In the genomic region with DNA sequence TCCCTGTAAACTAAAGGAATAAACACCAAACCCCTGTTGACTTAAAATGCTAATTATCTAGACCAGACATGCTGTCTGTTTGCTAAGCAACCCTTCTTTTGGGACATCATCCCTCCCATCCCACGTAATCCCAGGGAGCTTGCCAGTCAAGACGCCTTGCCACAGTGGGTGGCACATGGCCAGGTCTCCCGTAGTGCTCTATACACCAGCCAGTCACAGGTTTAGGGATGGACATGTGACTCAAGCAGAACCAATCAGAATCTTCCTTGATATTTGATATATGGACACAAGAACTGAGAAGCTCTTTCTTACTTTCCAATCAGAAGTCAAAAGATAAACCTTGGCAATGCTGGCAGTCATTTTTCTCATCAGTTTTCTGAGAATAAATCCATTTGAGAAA, we compare ENCODE assay signal across 14 cellular contexts. TPM values are rescaled to one million over a fixed set of nuclear protein-coding genes. Genes with fewer than 3 reads are reported as not detected.
DNase-seq lines count a peak whose midpoint lies in the region; ATAC-seq and TF ChIP-seq lines count a peak whose summit lies in the region.
"Had no signal": no experiment of that assay in that cellular context is flagged by ENCODE, and none has a peak within 500 bp of the region (broad histone marks: within the 10 kb centered on the region; RNA-seq: fewer than 3 reads in every experiment).

No MANE protein-coding gene starts in this region.

- peak overlapping the region; percentile 56 to 83 (median 59) for H3K27ac Mint-ChIP-seq in nephron
- H3K27ac Mint-ChIP-seq in activated CD8-positive, alpha-beta T cell treated with anti-CD3 and anti-CD28 coated beads, Interleukin-2, amount 10 ng/mL, durations not matched to agents 7 days and 5 days, result no peak overlapping the region
- H3K27ac Mint-ChIP-seq: T-cell had no signal

- CTCF ChIA-PET in activated CD8-positive, alpha-beta T cell treated with anti-CD3 and anti-CD28 coated beads, Interleukin-2, amount 10 ng/mL, durations not matched to agents 7 days and 5 days (lab: Charles Lee), result no interaction called here

- TF ChIP-seq CTCF in LNCaP clone FGC (IDR thresholded peaks at IDR 0.05; ENCODE audit: control insufficient read depth, extremely low read depth, insufficient read depth) (no peak), nephron (IDR thresholded peaks at IDR 0.05; ENCODE audit: unreplicated experiment in 3 of 3) (no peak)

- no peak for ATAC-seq in activated CD8-positive, alpha-beta T cell treated with anti-CD3 and anti-CD28 coated beads, Interleukin-2, amount 10 ng/mL, durations not matched to agents 7 days and 5 days
- no peak for ATAC-seq in GM18505 (IDR thresholded peaks at IDR 0.05; ENCODE audit: unreplicated experiment)
- ATAC-seq: PC-3, T-cell had no signal

- POLR2A ChIA-PET in activated CD8-positive, alpha-beta T cell treated with anti-CD3 and anti-CD28 coated beads, Interleukin-2, amount 10 ng/mL, durations not matched to agents 7 days and 5 days (lab: Charles Lee), result no interaction called here

- H3K9me3 Mint-ChIP-seq in nephron, result no peaks in the 10 kb centered on the region
- H3K9me3 Mint-ChIP-seq in activated CD8-positive, alpha-beta T cell treated with anti-CD3 and anti-CD28 coated beads, Interleukin-2, amount 10 ng/mL, durations not matched to agents 7 days and 5 days (ENCODE audit: insufficient read depth), result no peaks in the 10 kb centered on the region
- H3K9me3 Mint-ChIP-seq: T-cell had no signal

- peak; percentile 90 for DNase-seq in DMS153 (lab: John Stamatoyannopoulos, UW)
- no peak for DNase-seq in DMS153 treated with DMSO at 0.1 percent for 48 hours (lab: John Stamatoyannopoulos, UW; ENCODE audit: unreplicated experiment)
- DNase-seq in LNCaP clone FGC (ENCODE audit: low read depth), result peak; percentile 69
- DNase-seq in NCI-H69 (lab: John Stamatoyannopoulos, UW), result peak; percentile 56
- no peak for DNase-seq in activated CD8-positive, alpha-beta T cell treated with anti-CD3 and anti-CD28 coated beads, Interleukin-2, amount 10 ng/mL, durations not matched to agents 7 days and 5 days
- no peak for DNase-seq in NCI-H226
- DNase-seq: 8988T, GOT3, NCI-H187, PC-3, T-cell had no signal

- TF ChIP-seq POLR2A in GM18505 (IDR thresholded peaks at IDR 0.05; ENCODE audit: borderline replicate concordance, extremely low read depth, insufficient read depth, insufficient read length), result no peak

- H3K4me1 Mint-ChIP-seq in nephron, result peaks cover 72% of the 10 kb centered on the region
- no peaks in the 10 kb centered on the region for H3K4me1 Mint-ChIP-seq in activated CD8-positive, alpha-beta T cell treated with anti-CD3 and anti-CD28 coated beads, Interleukin-2, amount 10 ng/mL, durations not matched to agents 7 days and 5 days (ENCODE audit: low read depth)

- peaks cover 36% of the 10 kb centered on the region for H3K36me3 Mint-ChIP-seq in nephron (ENCODE audit: low read depth)
- no peaks in the 10 kb centered on the region for H3K36me3 Mint-ChIP-seq in activated CD8-positive, alpha-beta T cell treated with anti-CD3 and anti-CD28 coated beads, Interleukin-2, amount 10 ng/mL, durations not matched to agents 7 days and 5 days (ENCODE audit: low read depth)
- H3K36me3 Mint-ChIP-seq: T-cell had no signal

- no peaks in the 10 kb centered on the region for H3K27me3 Mint-ChIP-seq in nephron (ENCODE audit: low read depth)
- H3K27me3 Mint-ChIP-seq in activated CD8-positive, alpha-beta T cell treated with anti-CD3 and anti-CD28 coated beads, Interleukin-2, amount 10 ng/mL, durations not matched to agents 7 days and 5 days (ENCODE audit: low read depth), result no peaks in the 10 kb centered on the region
- H3K27me3 Mint-ChIP-seq: T-cell had no signal

- H3K4me3 Mint-ChIP-seq in nephron, result no peak overlapping the region
- no peak overlapping the region for H3K4me3 Mint-ChIP-seq in activated CD8-positive, alpha-beta T cell treated with anti-CD3 and anti-CD28 coated beads, Interleukin-2, amount 10 ng/mL, durations not matched to agents 7 days and 5 days
- H3K4me3 Mint-ChIP-seq: T-cell had no signal

- H3K4me3 ChIP-seq in LNCaP clone FGC (ENCODE audit: low read depth, low read length), result no peak overlapping the region
- H3K4me3 ChIP-seq: SK-N-MC had no signal

RNA-seq across cellular contexts. Expression of a gene that starts 60.0 kb away (rescaled TPM):
- total RNA-seq in activated CD8-positive, alpha-beta T cell treated with anti-CD3 and anti-CD28 coated beads, Interleukin-2, amount 10 ng/mL, durations not matched to agents 7 days and 5 days, result not detected

Comparison
In these comparisons a context has a peak if more than half of its experiments do, and no peak if none do; other contexts are left out.
1. DNase-seq: peak in DMS153 (single experiment), LNCaP clone FGC (single experiment) and NCI-H69 (single experiment); none in DMS153 treated with DMSO at 0.1 percent for 48 hours (single experiment), activated CD8-positive, alpha-beta T cell treated with anti-CD3 and anti-CD28 coated beads, Interleukin-2, amount 10 ng/mL, durations not matched to agents 7 days and 5 days (single experiment) and NCI-H226 (single experiment).